ENCODE assay signal across 24 cellular contexts in the genomic region with DNA sequence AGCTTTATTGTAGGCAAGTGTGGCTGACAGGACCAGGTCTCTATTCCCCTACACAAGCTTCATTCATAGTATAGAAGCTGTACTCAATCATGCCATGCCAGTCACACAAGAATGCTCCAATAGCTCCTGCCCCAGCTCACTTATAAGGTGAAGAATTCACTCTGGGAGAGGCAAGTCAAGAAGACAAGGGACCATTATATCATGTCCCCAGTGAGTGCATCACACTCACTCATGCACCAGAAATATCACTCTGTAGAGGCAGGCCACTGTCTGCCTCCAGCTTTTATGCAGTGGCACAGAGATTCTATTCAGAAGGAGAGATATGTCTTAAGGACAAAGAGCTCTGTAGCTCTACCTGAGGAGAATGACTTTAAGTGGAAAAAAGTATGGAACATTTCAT.
"Had no signal": no experiment of that assay in that cellular context is flagged by ENCODE, and none has a peak within 500 bp of the region (broad histone marks: within the 10 kb centered on the region; RNA-seq: fewer than 3 reads in every experiment).

No MANE protein-coding gene starts in this region.

- H3K36me3 ChIP-seq: prostate gland, right atrium auricular region, stomach, tibial nerve, upper lobe of left lung, uterus had no signal

- H3K27me3 Mint-ChIP-seq: naive thymus-derived CD4-positive, alpha-beta T cell had no signal

- FAIRE-seq: colon, frontal cortex, keratinocyte had no signal

- H3K27ac Mint-ChIP-seq: nephron; stimulated activated effector memory CD8-positive, alpha-beta T cell treated with anti-CD3 and anti-CD28 coated beads, Interleukin-12 subunit alpha, Interleukin-12 subunit beta, amount 100 ng/mL, for 72 hours had no signal

- H3K4me3 Mint-ChIP-seq: naive thymus-derived CD4-positive, alpha-beta T cell; nephron; stimulated activated effector memory CD8-positive, alpha-beta T cell treated with anti-CD3 and anti-CD28 coated beads, Interleukin-12 subunit alpha, Interleukin-12 subunit beta, amount 100 ng/mL, for 72 hours had no signal

- ATAC-seq: left lobe of liver; naive thymus-derived CD4-positive, alpha-beta T cell; sciatic nerve; stimulated activated effector memory CD8-positive, alpha-beta T cell treated with anti-CD3 and anti-CD28 coated beads, Interleukin-12 subunit alpha, Interleukin-12 subunit beta, amount 100 ng/mL, for 72 hours had no signal

- H3K27me3 ChIP-seq: right atrium auricular region, stomach, testis, tibial nerve, upper lobe of left lung, uterus had no signal

- H3K4me1 Mint-ChIP-seq: naive thymus-derived CD4-positive, alpha-beta T cell; stimulated activated effector memory CD8-positive, alpha-beta T cell treated with anti-CD3 and anti-CD28 coated beads, Interleukin-12 subunit alpha, Interleukin-12 subunit beta, amount 100 ng/mL, for 72 hours had no signal

- H3K9me3 ChIP-seq: prostate gland, right atrium auricular region, testis, upper lobe of left lung, uterus had no signal

- H3K4me1 ChIP-seq: prostate gland, stomach, upper lobe of left lung, uterus had no signal

- H3K4me3 ChIP-seq: dorsolateral prefrontal cortex, lung, prostate gland, right atrium auricular region, stomach, testis, tibial nerve, upper lobe of left lung, uterus had no signal

- H3K27ac ChIP-seq: dorsolateral prefrontal cortex, right atrium auricular region, stomach, testis, tibial nerve, upper lobe of left lung, uterus had no signal

- DNase-seq: dorsolateral prefrontal cortex; effector CD4-positive, alpha-beta T cell; mesendoderm; midbrain; naive thymus-derived CD4-positive, alpha-beta T cell; nucleus accumbens; stimulated activated CD4-positive, alpha-beta T cell treated with anti-CD3 and anti-CD28 coated beads, Interleukin-2, amount 100 ng/mL, for 24 hours; stimulated activated CD4-positive, alpha-beta T cell treated with anti-CD3 and anti-CD28 coated beads, Interleukin-4, amount 100 ng/mL, for 24 hours; stimulated activated naive CD4-positive, alpha-beta T cell treated with Interleukin-2 at 50 U/mL for 16 hours; stomach; testis; upper lobe of left lung; uterus had no signal

- H3K36me3 Mint-ChIP-seq: naive thymus-derived CD4-positive, alpha-beta T cell; stimulated activated effector memory CD8-positive, alpha-beta T cell treated with anti-CD3 and anti-CD28 coated beads, Interleukin-12 subunit alpha, Interleukin-12 subunit beta, amount 100 ng/mL, for 72 hours had no signal
